Comparison of ENCODE assay signal across 15 cellular contexts in genomic region chr1:195053478-195053877, GRCh38.
DNase-seq lines count a peak whose midpoint lies in the region; ATAC-seq, FAIRE-seq and TF ChIP-seq lines count a peak whose summit lies in the region.
"Had no signal": no experiment of that assay in that cellular context is flagged by ENCODE, and none has a peak within 500 bp of the region (broad histone marks: within the 10 kb centered on the region; RNA-seq: fewer than 3 reads in every experiment).

No MANE protein-coding gene starts in this region.

- ATAC-seq in GM21423 (IDR thresholded peaks at IDR 0.05; ENCODE audit: unreplicated experiment) (peak; percentile 74), GM18873 (IDR thresholded peaks at IDR 0.05; ENCODE audit: low FRiP score, unreplicated experiment) (no peak)
- ATAC-seq: gastrocnemius medialis, Right ventricle myocardium inferior had no signal

- intact Hi-C loops in colonic mucosa (cut with DNase I) = no loop called here

- no peaks in the 10 kb centered on the region for H3K9me2 ChIP-seq in OCI-LY1 (ENCODE audit: low read depth, low read length)

- peak overlapping the region; percentile 83 for H2AFZ ChIP-seq in OCI-LY1 (ENCODE audit: low read length)

- peak; percentile 25 for DNase-seq in ELR (ENCODE audit: low read depth)
- no peak for DNase-seq in activated gamma-delta T cell treated with Interleukin-2 at 50 U/mL for 16 hours
- no peak for DNase-seq in colonic mucosa
- no peak for DNase-seq in stimulated activated CD8-positive, alpha-beta memory T cell treated with anti-CD3 and anti-CD28 coated beads, Interleukin-4, amount 100 ng/mL, for 48 hours
- DNase-seq: effector CD4-positive, alpha-beta T cell; gastrocnemius medialis; transverse colon; WERI-Rb-1 had no signal

- no peaks in the 10 kb centered on the region for H3K79me2 ChIP-seq in OCI-LY1 (ENCODE audit: insufficient read depth, low read length)

- no peak overlapping the region for H3K27ac ChIP-seq in OCI-LY1 (ENCODE audit: low read depth, low read length, poor library complexity, severe bottlenecking)
- no peak overlapping the region for H3K27ac ChIP-seq in colonic mucosa
- H3K27ac ChIP-seq: gastrocnemius medialis, transverse colon, WERI-Rb-1 had no signal

- no peaks in the 10 kb centered on the region for H4K20me1 ChIP-seq in OCI-LY1 (ENCODE audit: insufficient read depth, low read length)

- H3K4me3 ChIP-seq in OCI-LY1 (ENCODE audit: low read depth, low read length, poor library complexity, severe bottlenecking) = no peak overlapping the region
- no peak overlapping the region for H3K4me3 ChIP-seq in colonic mucosa
- H3K4me3 ChIP-seq: gastrocnemius medialis, transverse colon had no signal

- peak overlapping the region; percentile 46 for H3K4me2 ChIP-seq in OCI-LY1 (ENCODE audit: low read length)

- H3K9me3 ChIP-seq in OCI-LY1 (ENCODE audit: low read length) = no peaks in the 10 kb centered on the region
- no peaks in the 10 kb centered on the region for H3K9me3 ChIP-seq in colonic mucosa
- H3K9me3 ChIP-seq: gastrocnemius medialis, transverse colon had no signal

- no peaks in the 10 kb centered on the region for H3F3A ChIP-seq in OCI-LY1 (ENCODE audit: insufficient read depth, low read length)

- no peak for TF ChIP-seq CTCF in OCI-LY1 (IDR thresholded peaks at IDR 0.05; ENCODE audit: low read length)
- no peak for TF ChIP-seq CTCF in colonic mucosa (IDR thresholded peaks at IDR 0.05)

- H3K27me3 ChIP-seq in OCI-LY1 (ENCODE audit: insufficient read depth, low read length) (no peaks in the 10 kb centered on the region), colonic mucosa (no peaks in the 10 kb centered on the region)
- H3K27me3 ChIP-seq: gastrocnemius medialis, transverse colon had no signal

- peak; percentile 10 for FAIRE-seq in colon (lab: Jason Lieb, UNC)
- FAIRE-seq: GM12892, kidney had no signal

- no peaks in the 10 kb centered on the region for H3K36me3 ChIP-seq in OCI-LY1 (ENCODE audit: insufficient read depth, low read length)
- H3K36me3 ChIP-seq in colonic mucosa = no peaks in the 10 kb centered on the region
- H3K36me3 ChIP-seq: gastrocnemius medialis, transverse colon, WERI-Rb-1 had no signal

- H3K9ac ChIP-seq in OCI-LY1 (ENCODE audit: low read length) (no peak overlapping the region), colonic mucosa (ENCODE audit: low read depth in 2 of 2, low read length in 2 of 2) (no peak overlapping the region)

- H3K4me1 ChIP-seq in OCI-LY1 (ENCODE audit: insufficient read depth, low read length, severe bottlenecking) (no peaks in the 10 kb centered on the region), colonic mucosa (no peaks in the 10 kb centered on the region)
- H3K4me1 ChIP-seq: gastrocnemius medialis, transverse colon had no signal
